In genomic region chr2:8565399-8566154, GRCh38 we compare ENCODE assay signal across 17 cellular contexts.
DNase-seq lines count a peak whose midpoint lies in the region; ATAC-seq and TF ChIP-seq lines count a peak whose summit lies in the region.
"Had no signal": no experiment of that assay in that cellular context is flagged by ENCODE, and none has a peak within 500 bp of the region (broad histone marks: within the 10 kb centered on the region; RNA-seq: fewer than 3 reads in every experiment).

No MANE protein-coding gene starts in this region.

- H3K9me3 Mint-ChIP-seq in endodermal cell = peaks cover 14% of the 10 kb centered on the region
- H3K9me3 Mint-ChIP-seq: HFFc6 had no signal

- no peak for TF ChIP-seq EP300 in suprapubic skin (IDR thresholded peaks at IDR 0.05)

- no peak for ATAC-seq in stimulated activated naive CD8-positive, alpha-beta T cell treated with anti-CD3 and anti-CD28 coated beads, Interleukin-15, Interleukin-2, amounts not matched to agents 100 U/mL and 50 U/mL, for 24 hours
- ATAC-seq: Right ventricle myocardium inferior had no signal

- 85 to 89% methylated on average over 8 to 13 of the region's 13 CpGs for WGBS in endodermal cell (ENCODE audit: insufficient coverage in 1 of 2, insufficient read length in 1 of 2), 2 experiments
- 94% methylated on average over 11 of the region's 13 CpGs for WGBS in suprapubic skin

- H3K27me3 Mint-ChIP-seq in endodermal cell (ENCODE audit: insufficient read depth) = no peaks in the 10 kb centered on the region
- H3K27me3 Mint-ChIP-seq: CD4-positive, CD25-positive, alpha-beta regulatory T cell had no signal

- DNase-seq in Peyer's patch = peak in 2 of 3 donors; percentile 6 to 33
- DNase-seq in endodermal cell = peak; percentile 23
- DNase-seq in osteoblast (ENCODE audit: insufficient read length, low spot score, missing footprints) = peak; percentile 34
- peak; percentile 56 to 59 for DNase-seq in suprapubic skin (ENCODE audit: low spot score in 2 of 2)
- no peak for DNase-seq in stimulated activated naive CD8-positive, alpha-beta T cell treated with anti-CD3 and anti-CD28 coated beads, Interleukin-15, Interleukin-2, amounts not matched to agents 100 U/mL and 50 U/mL, for 24 hours
- no peak for DNase-seq in ecto neural progenitor cell (ENCODE audit: low spot score)
- no peak for DNase-seq in MG63
- DNase-seq: AML-193; Calu3; CD4-positive, CD25-positive, alpha-beta regulatory T cell; HFFc6; KBM-7; NCI-H1092 treated with DMSO at 0.1 percent for 48 hours; NCI-H1694; NCI-H446; PC-9 had no signal

- no peaks in the 10 kb centered on the region for H3K79me2 ChIP-seq in osteoblast (ENCODE audit: insufficient read depth, low read length)

- TF ChIP-seq POLR2A in Peyer's patch (IDR thresholded peaks at IDR 0.05) (no peak), suprapubic skin (IDR thresholded peaks at IDR 0.05) (no peak)

- H3K9ac ChIP-seq in endodermal cell (ENCODE audit: extremely low read depth, low read length, poor library complexity, severe bottlenecking) = no peak overlapping the region

- no peak overlapping the region for H3K4me3 Mint-ChIP-seq in endodermal cell
- H3K4me3 Mint-ChIP-seq: CD4-positive, CD25-positive, alpha-beta regulatory T cell; HFFc6 had no signal

- H3K4me3 ChIP-seq in Peyer's patch = no peak overlapping the region
- H3K4me3 ChIP-seq in endodermal cell (ENCODE audit: low read length) = no peak overlapping the region
- no peak overlapping the region for H3K4me3 ChIP-seq in osteoblast (ENCODE audit: insufficient read depth, low read length)
- no peak overlapping the region for H3K4me3 ChIP-seq in suprapubic skin
- H3K4me3 ChIP-seq in MG63 = no peak overlapping the region
- H3K4me3 ChIP-seq: PC-9 had no signal

- H3K4me1 ChIP-seq in Peyer's patch (no peaks in the 10 kb centered on the region), endodermal cell (ENCODE audit: control insufficient read depth, insufficient read depth, low read length) (no peaks in the 10 kb centered on the region), osteoblast (ENCODE audit: insufficient read depth, low read length) (no peaks in the 10 kb centered on the region), suprapubic skin (no peaks in the 10 kb centered on the region)

- H3K27me3 ChIP-seq in Peyer's patch = no peaks in the 10 kb centered on the region
- H3K27me3 ChIP-seq in endodermal cell (ENCODE audit: control insufficient read depth, insufficient read depth, low read length, poor library complexity, severe bottlenecking) = no peaks in the 10 kb centered on the region
- H3K27me3 ChIP-seq in osteoblast (ENCODE audit: insufficient read depth, low read length) = peaks cover 3% of the 10 kb centered on the region
- H3K27me3 ChIP-seq in suprapubic skin = no peaks in the 10 kb centered on the region
- H3K27me3 ChIP-seq in MG63 = no peaks in the 10 kb centered on the region

- H2AFZ ChIP-seq in osteoblast (ENCODE audit: low read length) = no peak overlapping the region
- H2AFZ ChIP-seq: PC-9 had no signal

- no peak overlapping the region for H3K4me2 ChIP-seq in osteoblast (ENCODE audit: insufficient read depth, low read length)
- H3K4me2 ChIP-seq: PC-9 had no signal

- H4K20me1 ChIP-seq in osteoblast (ENCODE audit: insufficient read depth, low read length) = no peaks in the 10 kb centered on the region

- peaks cover 2% of the 10 kb centered on the region for H3K4me1 Mint-ChIP-seq in endodermal cell
- H3K4me1 Mint-ChIP-seq: CD4-positive, CD25-positive, alpha-beta regulatory T cell had no signal

- H3K36me3 ChIP-seq in Peyer's patch = no peaks in the 10 kb centered on the region
- H3K36me3 ChIP-seq in endodermal cell (ENCODE audit: control insufficient read depth, insufficient read depth, low read length) = no peaks in the 10 kb centered on the region
- H3K36me3 ChIP-seq in osteoblast (ENCODE audit: insufficient read depth, low read length) = no peaks in the 10 kb centered on the region
- H3K36me3 ChIP-seq in suprapubic skin = no peaks in the 10 kb centered on the region
- no peaks in the 10 kb centered on the region for H3K36me3 ChIP-seq in MG63

- H3K27ac ChIP-seq in Peyer's patch = no peak overlapping the region
- no peak overlapping the region for H3K27ac ChIP-seq in endodermal cell (ENCODE audit: low read depth, low read length)
- H3K27ac ChIP-seq in osteoblast (ENCODE audit: low read depth, low read length) = no peak overlapping the region
- no peak overlapping the region for H3K27ac ChIP-seq in suprapubic skin
- H3K27ac ChIP-seq: PC-9 had no signal

- H3K9me3 ChIP-seq in Peyer's patch (no peaks in the 10 kb centered on the region), endodermal cell (ENCODE audit: control insufficient read depth, low read length) (peaks cover 10% of the 10 kb centered on the region), osteoblast (ENCODE audit: low read depth, low read length) (no peaks in the 10 kb centered on the region), suprapubic skin (no peaks in the 10 kb centered on the region), MG63 (no peaks in the 10 kb centered on the region)

- H3K36me3 Mint-ChIP-seq in endodermal cell (ENCODE audit: low read depth) = no peaks in the 10 kb centered on the region
- H3K36me3 Mint-ChIP-seq: CD4-positive, CD25-positive, alpha-beta regulatory T cell had no signal

- TF ChIP-seq CTCF in Peyer's patch (IDR thresholded peaks at IDR 0.05) (no peak), endodermal cell (conservative IDR thresholded peaks at IDR 0.05) (no peak), osteoblast (IDR thresholded peaks at IDR 0.05; ENCODE audit: extremely low read depth, low read depth, low read length) (no peak), suprapubic skin (IDR thresholded peaks at IDR 0.05) (no peak)

- H3K27ac Mint-ChIP-seq in endodermal cell = no peak overlapping the region
- H3K27ac Mint-ChIP-seq: CD4-positive, CD25-positive, alpha-beta regulatory T cell; HFFc6 had no signal

Comparison
In these comparisons a context has a peak if more than half of its experiments do, and no peak if none do; other contexts are left out.
1. DNase-seq: peak in Peyer's patch (2 of 3), endodermal cell (single experiment), osteoblast (single experiment) and suprapubic skin (2 of 2); none in stimulated activated naive CD8-positive, alpha-beta T cell treated with anti-CD3 and anti-CD28 coated beads, Interleukin-15, Interleukin-2, amounts not matched to agents 100 U/mL and 50 U/mL, for 24 hours (single experiment), ecto neural progenitor cell (single experiment) and MG63 (single experiment).